10 cellular contexts compared by ENCODE assay signal in the genomic region with DNA sequence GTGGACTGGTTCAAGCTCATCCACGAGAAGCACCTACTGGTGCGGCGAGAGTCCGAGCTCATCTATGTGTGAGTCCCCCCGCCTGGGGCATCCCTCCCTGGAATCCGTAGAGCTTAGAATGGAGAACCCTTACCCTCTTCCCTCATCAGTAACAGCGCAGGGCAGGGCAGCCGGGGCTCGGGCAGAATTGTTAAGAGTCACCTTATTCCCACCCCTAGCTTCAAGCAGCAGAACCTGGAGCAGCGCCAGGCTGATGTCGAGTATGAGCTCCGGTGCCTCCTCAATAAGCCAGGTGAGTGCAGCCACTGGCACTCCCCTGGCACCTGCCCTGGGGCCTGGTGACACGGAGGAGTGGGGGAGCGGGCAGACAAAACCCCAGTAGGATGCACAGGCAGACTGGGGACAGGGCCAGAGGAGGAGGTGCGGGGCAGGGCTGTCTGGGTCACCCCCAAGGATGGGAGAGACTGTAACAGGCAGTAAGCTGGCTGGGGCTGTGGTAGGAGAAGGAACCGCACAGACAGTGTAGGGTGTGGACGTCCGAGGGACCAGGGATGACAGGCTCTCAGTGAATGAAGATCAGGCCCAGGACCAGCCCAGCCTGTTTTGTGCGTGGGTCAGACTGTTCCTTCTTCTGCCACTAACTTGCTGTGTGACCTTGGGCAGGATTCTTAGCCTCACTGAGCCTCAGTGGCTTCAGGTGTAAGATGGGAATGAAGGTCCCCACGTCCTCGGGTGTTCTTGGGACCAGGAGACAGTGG. TPM values are rescaled to one million over a fixed set of nuclear protein-coding genes. Genes with fewer than 3 reads are reported as not detected.
DNase-seq lines count a peak whose midpoint lies in the region; ATAC-seq, FAIRE-seq and TF ChIP-seq lines count a peak whose summit lies in the region.
"Had no signal": no experiment of that assay in that cellular context is flagged by ENCODE, and none has a peak within 500 bp of the region (broad histone marks: within the 10 kb centered on the region; RNA-seq: fewer than 3 reads in every experiment).

No MANE protein-coding gene starts in this region.

- POLR2A ChIA-PET in RWPE1 (lab: Yijun Ruan, JAX; ENCODE audit: low non-redundant PET): interaction anchor here (0.6 kb wide), 1 partner anchor 89 kb away, joined by 3 read pairs; a partner anchor contains a TSS

- peak in 1 of 2 donors; percentile 2 for ATAC-seq in left cardiac atrium
- ATAC-seq in activated T-cell treated with anti-CD3 and anti-CD28 coated beads, Interleukin-2, amount 50 U/mL, for 4 hours: no peak

- H3K4me3 ChIP-seq in skeletal muscle tissue (ENCODE audit: low read length in 3 of 3): no peak overlapping the region

- H3K9me3 Mint-ChIP-seq in activated T-cell treated with anti-CD3 and anti-CD28 coated beads, Interleukin-2, amount 50 U/mL, for 4 hours: no peaks in the 10 kb centered on the region
- H3K9me3 Mint-ChIP-seq: neural crest cell had no signal

- no peaks in the 10 kb centered on the region for H3K27me3 Mint-ChIP-seq in activated T-cell treated with anti-CD3 and anti-CD28 coated beads, Interleukin-2, amount 50 U/mL, for 4 hours (ENCODE audit: low read depth)

- peak overlapping the region in 1 of 3 donors; percentile 16 for H3K9ac ChIP-seq in skeletal muscle tissue (ENCODE audit: low read depth in 1 of 3, low read length in 3 of 3)

- H3K4me1 Mint-ChIP-seq in activated T-cell treated with anti-CD3 and anti-CD28 coated beads, Interleukin-2, amount 50 U/mL, for 4 hours (ENCODE audit: low read depth): peaks cover 8% of the 10 kb centered on the region

- intact Hi-C loops in left cardiac atrium (cut with DNase I): loop anchor here in 1 of 2 donors (5.0 kb wide), 1 partner anchor 46 kb away; no protein-coding TSS in a partner anchor

- H3K27me3 ChIP-seq in skeletal muscle tissue (ENCODE audit: control insufficient read depth in 3 of 3, insufficient read depth in 3 of 3, low read length in 3 of 3): no peaks in the 10 kb centered on the region

- no peaks in the 10 kb centered on the region for H3K9me3 ChIP-seq in skeletal muscle tissue (ENCODE audit: control insufficient read depth in 3 of 3, low read length in 3 of 3)

- H3K36me3 ChIP-seq in skeletal muscle tissue (ENCODE audit: control insufficient read depth in 3 of 3, insufficient read depth in 3 of 3, low read length in 3 of 3): peaks cover 12 to 26% (median 19%) of the 10 kb centered on the region in 3 donors

- H3K4me1 ChIP-seq in skeletal muscle tissue (ENCODE audit: control insufficient read depth in 3 of 3, insufficient read depth in 3 of 3, low read length in 3 of 3): peaks cover 8 to 14% (median 12%) of the 10 kb centered on the region in 3 donors

- peaks cover 5% of the 10 kb centered on the region for H3K36me3 Mint-ChIP-seq in activated T-cell treated with anti-CD3 and anti-CD28 coated beads, Interleukin-2, amount 50 U/mL, for 4 hours (ENCODE audit: insufficient read depth)

- no peak for FAIRE-seq in frontal cortex (lab: Jason Lieb, UNC)

- no peak overlapping the region for H3K4me3 Mint-ChIP-seq in activated T-cell treated with anti-CD3 and anti-CD28 coated beads, Interleukin-2, amount 50 U/mL, for 4 hours
- H3K4me3 Mint-ChIP-seq: neural crest cell had no signal

- H3K27ac ChIP-seq in RWPE1: peak overlapping the region; percentile 82
- H3K27ac ChIP-seq in skeletal muscle tissue (ENCODE audit: low read depth, low read length): peak overlapping the region; percentile 41

- CTCF ChIA-PET in RWPE1 (lab: Yijun Ruan, JAX): interaction anchor here (0.5 to 1.7 kb wide), 2 partner anchors 22 to 27 kb away, joined by 3 to 6 read pairs; a partner anchor contains a TSS

- TF ChIP-seq CTCF in RWPE1 (conservative IDR thresholded peaks at IDR 0.05; ENCODE audit: low read depth): no peak

- DNase-seq in DMS79 (lab: John Stamatoyannopoulos, UW): peak; percentile 73
- DNase-seq in RWPE1 (ENCODE audit: low spot score): no peak
- DNase-seq in left cardiac atrium: peak; percentile 48
- no peak for DNase-seq in activated naive CD4-positive, alpha-beta T cell (lab: John Stamatoyannopoulos, UW)
- DNase-seq in activated T-cell treated with anti-CD3 and anti-CD28 coated beads, Interleukin-2, amount 50 U/mL, for 4 hours: no peak
- DNase-seq in frontal cortex (ENCODE audit: low spot score in 2 of 2): no peak
- DNase-seq in NCI-H128 (lab: John Stamatoyannopoulos, UW; ENCODE audit: unreplicated experiment): no peak

RNA-seq across cellular contexts. Expression of a gene that starts 20.4 kb away (rescaled TPM):
- total RNA-seq in left cardiac atrium (under 1 TPM in 1 of 2 donors, not detected in 1; 0.21 TPM), skeletal muscle tissue (0.52 TPM), frontal cortex (1.2 TPM)
- under 1 TPM in 1 of 3 donors, not detected in 2; 0.46 TPM for total RNA-seq in activated T-cell treated with anti-CD3 and anti-CD28 coated beads, Interleukin-2, amount 50 U/mL, for 4 hours
- total RNA-seq: bronchial epithelial cell had no signal

RNA-seq across cellular contexts. Expression of a gene that starts 20.5 kb away (rescaled TPM):
- total RNA-seq in left cardiac atrium: 10 to 100 TPM; 62.6 to 68.1 TPM
- 23.5 TPM for total RNA-seq in skeletal muscle tissue
- total RNA-seq in activated T-cell treated with anti-CD3 and anti-CD28 coated beads, Interleukin-2, amount 50 U/mL, for 4 hours: 100 to 1,000 TPM; 155 to 176 (median 163) TPM
- 26.9 TPM for total RNA-seq in frontal cortex

RNA-seq across cellular contexts. Expression of a gene that starts 26.9 kb away (rescaled TPM):
- total RNA-seq in left cardiac atrium: 10 to 100 TPM; 14.3 to 18.3 TPM
- 11.0 TPM for total RNA-seq in skeletal muscle tissue
- 10 to 100 TPM; 16.0 to 16.2 (median 16.0) TPM for total RNA-seq in activated T-cell treated with anti-CD3 and anti-CD28 coated beads, Interleukin-2, amount 50 U/mL, for 4 hours
- total RNA-seq in frontal cortex: 25.7 TPM

RNA-seq across cellular contexts. Expression of a gene that starts 51.4 kb away (rescaled TPM):
- total RNA-seq in left cardiac atrium: 1 to 10 TPM; 1.9 to 3.6 TPM
- total RNA-seq in skeletal muscle tissue: 4.2 TPM
- total RNA-seq in activated T-cell treated with anti-CD3 and anti-CD28 coated beads, Interleukin-2, amount 50 U/mL, for 4 hours: not detected
- 1.6 TPM for total RNA-seq in frontal cortex
- total RNA-seq: bronchial epithelial cell had no signal

Comparison
In these comparisons a context has a peak if more than half of its experiments do, and no peak if none do; other contexts are left out.
1. DNase-seq: peak in DMS79 (single experiment) and left cardiac atrium (single experiment); none in RWPE1 (single experiment), activated naive CD4-positive, alpha-beta T cell (0 of 4), activated T-cell treated with anti-CD3 and anti-CD28 coated beads, Interleukin-2, amount 50 U/mL, for 4 hours (single experiment), frontal cortex (0 of 2) and NCI-H128 (single experiment).